In the genomic region with DNA sequence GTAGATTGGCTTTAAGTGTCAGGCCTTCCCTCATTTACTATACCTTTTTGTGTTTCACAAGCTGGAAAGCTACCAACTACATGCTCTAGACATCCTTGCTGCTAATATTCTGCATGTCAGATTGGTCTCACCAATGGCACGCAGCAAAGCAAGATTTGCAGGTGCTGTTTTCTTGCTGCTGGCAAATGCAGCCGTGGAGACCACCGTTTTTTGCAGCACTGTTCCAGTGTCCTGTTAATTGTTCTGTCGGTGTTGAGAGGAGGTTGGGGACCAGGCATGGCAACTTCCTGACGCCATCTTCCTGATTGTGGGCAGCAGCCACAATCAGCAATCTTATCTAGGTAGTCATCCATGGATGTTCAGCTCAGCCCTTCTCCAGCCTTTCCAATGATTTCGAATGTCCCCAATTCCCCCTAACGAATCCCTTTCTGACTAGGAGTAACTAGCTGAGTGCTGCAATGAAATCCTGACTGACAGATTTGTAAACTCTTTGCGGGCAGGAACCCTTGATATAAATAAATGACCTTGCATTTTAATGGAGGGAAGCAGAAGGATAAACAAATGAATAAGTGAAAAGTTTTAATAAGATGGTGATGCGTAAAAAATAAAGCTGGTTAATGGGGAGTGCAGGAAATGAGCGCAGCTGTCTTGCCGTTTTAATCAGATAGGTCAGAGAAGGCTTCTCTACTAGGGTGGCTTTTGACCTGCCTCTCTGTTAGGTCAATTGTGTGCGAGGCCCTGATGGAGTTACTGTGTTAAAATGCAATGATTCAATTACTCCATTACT, we compare ENCODE assay signal across 8 cellular contexts. TPM values are rescaled to one million over a fixed set of nuclear protein-coding genes. Genes with fewer than 3 reads are reported as not detected.
DNase-seq lines count a peak whose midpoint lies in the region; ATAC-seq and TF ChIP-seq lines count a peak whose summit lies in the region.

No MANE protein-coding gene starts in this region.

- peaks cover 11% of the 10 kb centered on the region for H3K9me3 Mint-ChIP-seq in activated CD4-positive, alpha-beta T cell treated with anti-CD3 and anti-CD28 coated beads, Interleukin-2, amount 10 ng/mL, durations not matched to agents 24 days and 14 days
- H3K9me3 Mint-ChIP-seq in T-cell, result peaks cover 0 to 6% (median 2%) of the 10 kb centered on the region in 3 donors

- ATAC-seq in T-cell (replicated peaks in 1 of 4), result peak in 1 of 4 experiments; percentile 7
- no peak for ATAC-seq in foreskin keratinocyte
- ATAC-seq in HG03039 (IDR thresholded peaks at IDR 0.05; ENCODE audit: unreplicated experiment), result no peak

- H3K27me3 Mint-ChIP-seq in activated CD4-positive, alpha-beta T cell treated with anti-CD3 and anti-CD28 coated beads, Interleukin-2, amount 10 ng/mL, durations not matched to agents 24 days and 14 days, result peaks cover 4% of the 10 kb centered on the region
- H3K27me3 Mint-ChIP-seq in T-cell, result peaks cover 8 to 17% of the 10 kb centered on the region in 2 donors

- DNase-seq in activated CD4-positive, alpha-beta T cell treated with anti-CD3 and anti-CD28 coated beads, Interleukin-2, amount 10 ng/mL, durations not matched to agents 24 days and 14 days, result peak; percentile 65
- no peak for DNase-seq in activated CD4-positive, alpha-beta T cell treated with anti-CD3 and anti-CD28 coated beads for 1 hour
- no peak for DNase-seq in T-cell
- DNase-seq in foreskin keratinocyte, result no peak
- no peak for DNase-seq in SKM-1 (lab: John Stamatoyannopoulos, UW; ENCODE audit: unreplicated experiment)
- DNase-seq in ureter (ENCODE audit: low spot score), result no peak

- CTCF ChIA-PET in T-cell (lab: Charles Lee), result interaction anchor here (0.5 to 1.5 kb wide), 6 partner anchors 91 to 426 kb away, joined by 3 to 8 read pairs (median 4); no protein-coding TSS in a partner anchor

- TF ChIP-seq CTCF in foreskin keratinocyte (conservative IDR thresholded peaks at IDR 0.05), result no peak

- H3K27ac ChIP-seq in foreskin keratinocyte (peak overlapping the region; percentile 83), skin epidermis (peak overlapping the region in 19 of 21 experiments; percentile 97 to 100 (median 98))

- H3K27me3 ChIP-seq in foreskin keratinocyte, result no peaks in the 10 kb centered on the region

- peak overlapping the region; percentile 99 for H3K27ac Mint-ChIP-seq in activated CD4-positive, alpha-beta T cell treated with anti-CD3 and anti-CD28 coated beads, Interleukin-2, amount 10 ng/mL, durations not matched to agents 24 days and 14 days
- peak overlapping the region; percentile 99 to 100 for H3K27ac Mint-ChIP-seq in T-cell

- peaks cover 15% of the 10 kb centered on the region for H3K36me3 Mint-ChIP-seq in activated CD4-positive, alpha-beta T cell treated with anti-CD3 and anti-CD28 coated beads, Interleukin-2, amount 10 ng/mL, durations not matched to agents 24 days and 14 days (ENCODE audit: low read depth)
- peaks cover 15% of the 10 kb centered on the region for H3K36me3 Mint-ChIP-seq in T-cell

- peak overlapping the region; percentile 96 for H3K4me3 Mint-ChIP-seq in activated CD4-positive, alpha-beta T cell treated with anti-CD3 and anti-CD28 coated beads, Interleukin-2, amount 10 ng/mL, durations not matched to agents 24 days and 14 days
- H3K4me3 Mint-ChIP-seq in T-cell, result peak overlapping the region; percentile 93 to 98 (median 96)

- H3K4me1 ChIP-seq in foreskin keratinocyte, result no peaks in the 10 kb centered on the region

- peaks cover 37% of the 10 kb centered on the region for H3K4me1 Mint-ChIP-seq in activated CD4-positive, alpha-beta T cell treated with anti-CD3 and anti-CD28 coated beads, Interleukin-2, amount 10 ng/mL, durations not matched to agents 24 days and 14 days
- peaks cover 37 to 38% (median 38%) of the 10 kb centered on the region in 3 donors for H3K4me1 Mint-ChIP-seq in T-cell

- POLR2A ChIA-PET in T-cell (lab: Charles Lee), result interaction anchor here (0.6 to 0.7 kb wide), 6 partner anchors 15 to 1829 kb away, joined by 3 to 5 read pairs (median 4); no protein-coding TSS in a partner anchor

- intact Hi-C loops in activated CD4-positive, alpha-beta T cell treated with anti-CD3 and anti-CD28 coated beads, Interleukin-2, amount 10 ng/mL, durations not matched to agents 24 days and 14 days (cut with micrococcal nuclease), result loop anchor here (1.0 to 5.0 kb wide), 10 partner anchors 66 to 784 kb away; a partner anchor contains a TSS

- H3K4me3 ChIP-seq in skin epidermis, result peak overlapping the region; percentile 51 to 60 (median 57)

RNA-seq across cellular contexts. Expression of a gene that starts 0.6 kb away (rescaled TPM):
- 8.1 and 12.6 TPM in 2 replicates for total RNA-seq in activated CD4-positive, alpha-beta T cell treated with anti-CD3 and anti-CD28 coated beads, Interleukin-2, amount 10 ng/mL, durations not matched to agents 24 days and 14 days
- total RNA-seq in T-cell, result 10 to 100 TPM; 11.2 to 19.3 (median 12.3) TPM
- 9.0 and 11.5 TPM in 2 replicates for total RNA-seq in foreskin keratinocyte
- polyA plus RNA-seq in foreskin keratinocyte, result 9.1 and 9.3 TPM in 2 replicates
- 18.7 TPM for total RNA-seq in ureter
